ENCODE assay signal across 9 cellular contexts in the genomic region with DNA sequence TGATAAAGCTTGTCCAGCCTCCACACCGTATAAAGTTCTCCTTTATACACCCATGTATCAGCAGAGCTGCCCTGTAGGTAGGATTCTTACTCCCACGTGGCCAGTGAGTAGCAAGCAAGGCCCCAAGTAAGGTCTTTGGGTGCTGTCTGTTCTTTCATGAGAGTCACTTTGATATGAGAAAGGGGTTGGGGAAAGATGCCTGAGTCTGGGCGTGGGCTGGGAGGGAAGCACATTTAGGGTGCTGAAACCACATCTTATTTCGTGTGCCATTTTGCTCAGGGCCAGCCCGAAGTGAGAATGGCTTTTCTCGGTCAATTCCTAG. TPM values are rescaled to one million over a fixed set of nuclear protein-coding genes. Genes with fewer than 3 reads are reported as not detected.
A peak's percentile ranks its signal among the peaks of the same experiment; 100 is the strongest.
DNase-seq lines count a peak whose midpoint lies in the region; ATAC-seq and TF ChIP-seq lines count a peak whose summit lies in the region.
"Had no signal": no experiment of that assay in that cellular context is flagged by ENCODE, and none has a peak within 500 bp of the region (broad histone marks: within the 10 kb centered on the region; RNA-seq: fewer than 3 reads in every experiment).

No MANE protein-coding gene starts in this region.

- peaks cover 66% of the 10 kb centered on the region for H3K27me3 ChIP-seq in transverse colon

- WGBS in transverse colon (ENCODE audit: low coverage in 1 of 2), 2 donors = 27 to 36% methylated on average over 3 to 6 of the region's 6 CpGs

- in situ Hi-C loops in transverse colon (cut with MboI; ENCODE audit: low pct_ligation_motif_present in 1 of 4, low pct_unique_long_range_greater_than_20kb in 1 of 4, low sequenced_read_pairs in 3 of 4) = loop anchor here in 1 of 4 donors (25.0 kb wide), 1 partner anchor 188 kb away; the partner anchor contains the start of gene NEURL3

- H3K9me3 ChIP-seq in transverse colon = no peaks in the 10 kb centered on the region

- peaks cover 53% of the 10 kb centered on the region for H3K27me3 Mint-ChIP-seq in mesothelial cell of epicardium (ENCODE audit: low read depth)

- intact Hi-C loops in transverse colon (cut with DNase I; ENCODE audit: low total_unique reads) = no loop called here

- no peak for TF ChIP-seq EP300 in transverse colon (IDR thresholded peaks at IDR 0.05; ENCODE audit: low read depth)

- H3K36me3 Mint-ChIP-seq in activated naive CD4-positive, alpha-beta T cell treated with anti-CD3 and anti-CD28 coated beads, Interleukin-2, amount 50 U/mL, for 72 hours = peaks cover 30 to 42% of the 10 kb centered on the region in 2 donors
- peaks cover 20% of the 10 kb centered on the region for H3K36me3 Mint-ChIP-seq in mesothelial cell of epicardium

- peak; percentile 53 for DNase-seq in activated naive CD4-positive, alpha-beta T cell treated with Interleukin-2 at 50 U/mL for 16 hours
- DNase-seq in activated naive CD4-positive, alpha-beta T cell (lab: John Stamatoyannopoulos, UW) = no peak
- DNase-seq in activated naive CD4-positive, alpha-beta T cell treated with anti-CD3 and anti-CD28 coated beads, Interleukin-2, amount 50 U/mL, for 72 hours (ENCODE audit: low spot score in 2 of 2) = peak in 1 of 2 donors; percentile 58
- no peak for DNase-seq in mesothelial cell of epicardium (ENCODE audit: low spot score in 2 of 2, unreplicated experiment in 2 of 2)
- DNase-seq in transverse colon = no peak
- DNase-seq in effector CD4-positive, alpha-beta T cell = no peak
- DNase-seq: NCI-H1930 had no signal

- H3K27ac ChIP-seq in transverse colon = peak overlapping the region in 3 of 4 donors; percentile 44 to 54 (median 53)

- TF ChIP-seq CTCF in mesothelial cell of epicardium (IDR thresholded peaks at IDR 0.05; ENCODE audit: unreplicated experiment) (no peak), transverse colon (IDR thresholded peaks at IDR 0.05) (no peak)

- ATAC-seq in activated naive CD4-positive, alpha-beta T cell treated with anti-CD3 and anti-CD28 coated beads, Interleukin-2, amount 50 U/mL, for 72 hours = peak; percentile 13 to 42
- no peak for ATAC-seq in HG03460 (IDR thresholded peaks at IDR 0.05; ENCODE audit: unreplicated experiment)
- no peak for ATAC-seq in GM19035 (IDR thresholded peaks at IDR 0.05; ENCODE audit: unreplicated experiment)

- H3K9me3 Mint-ChIP-seq in activated naive CD4-positive, alpha-beta T cell treated with anti-CD3 and anti-CD28 coated beads, Interleukin-2, amount 50 U/mL, for 72 hours = no peaks in the 10 kb centered on the region
- H3K9me3 Mint-ChIP-seq in mesothelial cell of epicardium = no peaks in the 10 kb centered on the region

- peak overlapping the region; percentile 77 for H3K4me3 Mint-ChIP-seq in mesothelial cell of epicardium

- no peaks in the 10 kb centered on the region for H3K36me3 ChIP-seq in transverse colon

- H3K27ac Mint-ChIP-seq in activated naive CD4-positive, alpha-beta T cell treated with anti-CD3 and anti-CD28 coated beads, Interleukin-2, amount 50 U/mL, for 72 hours = peak overlapping the region; percentile 85 to 93
- no peak overlapping the region for H3K27ac Mint-ChIP-seq in mesothelial cell of epicardium

- no peak for TF ChIP-seq POLR2A in transverse colon (IDR thresholded peaks at IDR 0.05)

- H3K4me1 ChIP-seq in transverse colon = peaks cover 0 to 30% (median 18%) of the 10 kb centered on the region in 4 donors

- H3K4me1 Mint-ChIP-seq in mesothelial cell of epicardium = peaks cover 20% of the 10 kb centered on the region

- peak overlapping the region in 2 of 4 donors; percentile 49 to 54 for H3K4me3 ChIP-seq in transverse colon

RNA-seq across cellular contexts. Expression of gene ITPRIPL1, which starts 0.4 kb away (rescaled TPM):
- total RNA-seq in activated naive CD4-positive, alpha-beta T cell treated with anti-CD3 and anti-CD28 coated beads, Interleukin-2, amount 50 U/mL, for 72 hours = 10 to 100 TPM; 15.5 to 28.2 TPM
- total RNA-seq in mesothelial cell of epicardium (8.9 to 12.0 TPM (median 10.9 TPM) in 3 replicates), transverse colon (1 to 10 TPM in 1 of 4 donors, under 1 TPM in 2, not detected in 1; 0.41 to 2.6 (median 0.95) TPM)

RNA-seq across cellular contexts. Expression of gene NCAPH, which starts 10.9 kb away (rescaled TPM):
- total RNA-seq in activated naive CD4-positive, alpha-beta T cell treated with anti-CD3 and anti-CD28 coated beads, Interleukin-2, amount 50 U/mL, for 72 hours = 10 to 100 TPM; 79.1 to 88.6 TPM
- total RNA-seq in mesothelial cell of epicardium = 13.1 to 13.9 TPM (median 13.6 TPM) in 3 replicates
- 10 to 100 TPM in 1 of 4 donors, 1 to 10 TPM in 2, under 1 TPM in 1; 0.79 to 38.6 (median 1.8) TPM for total RNA-seq in transverse colon

RNA-seq across cellular contexts. Expression of gene SNRNP200, which starts 19.3 kb away (rescaled TPM):
- 100 to 1,000 TPM; 187 to 193 TPM for total RNA-seq in activated naive CD4-positive, alpha-beta T cell treated with anti-CD3 and anti-CD28 coated beads, Interleukin-2, amount 50 U/mL, for 72 hours
- total RNA-seq in mesothelial cell of epicardium (195 to 200 TPM (median 199 TPM) in 3 replicates), transverse colon (100 to 1,000 TPM in 1 of 4 donors, 10 to 100 TPM in 3; 81.4 to 106 (median 86.8) TPM)

RNA-seq across cellular contexts. Expression of gene CIAO1, which starts 58.7 kb away (rescaled TPM):
- total RNA-seq in activated naive CD4-positive, alpha-beta T cell treated with anti-CD3 and anti-CD28 coated beads, Interleukin-2, amount 50 U/mL, for 72 hours = 10 to 100 TPM; 71.5 to 82.9 TPM
- 73.8 to 74.6 TPM (median 74.2 TPM) in 3 replicates for total RNA-seq in mesothelial cell of epicardium
- 100 to 1,000 TPM; 114 to 220 (median 143) TPM for total RNA-seq in transverse colon

RNA-seq across cellular contexts. Expression of gene TMEM127, which starts 58.9 kb away (rescaled TPM):
- 10 to 100 TPM; 16.5 to 17.6 TPM for total RNA-seq in activated naive CD4-positive, alpha-beta T cell treated with anti-CD3 and anti-CD28 coated beads, Interleukin-2, amount 50 U/mL, for 72 hours
- total RNA-seq in mesothelial cell of epicardium (30.1 to 36.2 TPM (median 32.5 TPM) in 3 replicates), transverse colon (100 to 1,000 TPM in 1 of 4 donors, 10 to 100 TPM in 3; 18.5 to 131 (median 82.0) TPM)

Comparison
In these comparisons a context has a peak if more than half of its experiments do, and no peak if none do; other contexts are left out.
1. ATAC-seq: peak in activated naive CD4-positive, alpha-beta T cell treated with anti-CD3 and anti-CD28 coated beads, Interleukin-2, amount 50 U/mL, for 72 hours (2 of 2); none in HG03460 (single experiment) and GM19035 (single experiment).